8 cellular contexts compared by ENCODE assay signal in the genomic region with DNA sequence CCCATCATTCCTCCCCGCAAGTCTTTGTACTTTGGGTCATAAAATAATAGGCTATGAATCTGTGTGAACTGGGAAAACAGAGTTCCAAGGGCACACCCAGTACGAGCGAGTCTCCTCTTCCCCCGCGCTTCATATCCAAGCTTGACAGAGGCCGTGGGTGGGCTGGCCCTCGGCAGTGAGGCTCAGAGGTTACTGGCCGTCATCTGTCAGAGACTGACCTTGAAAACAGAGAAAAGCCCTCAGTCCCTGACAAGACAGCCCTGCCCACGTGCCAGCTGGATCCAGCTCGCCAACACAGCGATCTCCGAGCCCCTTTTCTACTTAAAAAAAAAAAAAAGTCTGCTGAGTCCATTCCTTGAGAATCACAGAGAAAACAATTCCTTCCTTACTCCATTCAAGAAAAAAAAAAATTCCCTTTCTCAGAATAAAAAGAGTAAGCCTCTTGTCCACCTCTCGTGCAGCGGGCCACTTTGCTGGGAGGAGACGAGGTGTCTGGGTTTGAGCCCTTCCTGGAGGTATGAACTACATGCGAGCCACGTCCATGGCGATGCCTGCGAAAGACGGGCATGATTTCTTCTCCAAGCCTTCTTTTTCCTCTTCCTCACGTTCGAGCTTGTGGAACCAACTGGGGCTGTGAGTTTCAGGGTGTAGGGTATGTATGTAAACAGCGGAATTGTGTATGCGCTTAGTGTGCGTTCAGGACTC. TPM values are rescaled to one million over a fixed set of nuclear protein-coding genes. Genes with fewer than 3 reads are reported as not detected.
DNase-seq lines count a peak whose midpoint lies in the region; ATAC-seq and TF ChIP-seq lines count a peak whose summit lies in the region.

No MANE protein-coding gene starts in this region.

- peaks cover 1% of the 10 kb centered on the region for H3K79me1 ChIP-seq in mesenchymal stem cell (replicated peaks; ENCODE audit: low read length, poor library complexity, severe bottlenecking)

- WGBS in mesenchymal stem cell = 47% methylated on average over 24 of the region's 25 CpGs

- peaks cover 7% of the 10 kb centered on the region for H3K4me1 ChIP-seq in mesenchymal stem cell (ENCODE audit: control insufficient read depth, insufficient read depth, low read depth, low read length)

- H4K91ac ChIP-seq in mesenchymal stem cell (ENCODE audit: low read length) = no peak overlapping the region

- peaks cover 12% of the 10 kb centered on the region for H3K4me1 Mint-ChIP-seq in activated T-cell treated with anti-CD3 and anti-CD28 coated beads, Interleukin-2, amount 50 U/mL, for 72 hours (ENCODE audit: low read depth)

- H3K27me3 ChIP-seq in dorsolateral prefrontal cortex = no peaks in the 10 kb centered on the region
- H3K27me3 ChIP-seq in mesenchymal stem cell (ENCODE audit: control insufficient read depth in 1 of 2, insufficient read depth in 1 of 2, low read length in 2 of 2) = no peaks in the 10 kb centered on the region

- H3K4me3 ChIP-seq in dorsolateral prefrontal cortex = peak overlapping the region; percentile 31 to 87 (median 67)
- peak overlapping the region in 1 of 2 experiments; percentile 81 for H3K4me3 ChIP-seq in mesenchymal stem cell (ENCODE audit: insufficient read depth in 1 of 2, low read depth in 1 of 2, low read length in 2 of 2)

- no peaks in the 10 kb centered on the region for H3K36me3 ChIP-seq in mesenchymal stem cell (ENCODE audit: control insufficient read depth in 1 of 2, insufficient read depth in 2 of 2, low read depth in 1 of 2, low read length in 2 of 2)

- H3K4ac ChIP-seq in mesenchymal stem cell (ENCODE audit: low read depth in 1 of 2, low read length in 2 of 2) = no peak overlapping the region

- H3K9ac ChIP-seq in mesenchymal stem cell (ENCODE audit: low read length) = peak overlapping the region; percentile 90

- H3K36me3 Mint-ChIP-seq in activated T-cell treated with anti-CD3 and anti-CD28 coated beads, Interleukin-2, amount 50 U/mL, for 72 hours (ENCODE audit: insufficient read depth in 2 of 2) = peaks cover 3% of the 10 kb centered on the region in 2 donors

- no peak overlapping the region for H2BK15ac ChIP-seq in mesenchymal stem cell (ENCODE audit: low read depth, poor library complexity, severe bottlenecking)

- ATAC-seq in activated T-cell treated with anti-CD3 and anti-CD28 coated beads, Interleukin-2, amount 50 U/mL, for 72 hours (replicated peaks in 1 of 2) = no peak
- ATAC-seq in HG03354 (IDR thresholded peaks at IDR 0.05; ENCODE audit: poor library complexity, severe bottlenecking, unreplicated experiment) = no peak

- H2AFZ ChIP-seq in mesenchymal stem cell (ENCODE audit: low read depth, low read length) = peak overlapping the region; percentile 54

- intact Hi-C loops in dorsolateral prefrontal cortex (cut with DNase I) = no loop called here

- H2BK5ac ChIP-seq in mesenchymal stem cell (ENCODE audit: low read depth, low read length, poor library complexity, severe bottlenecking) = no peak overlapping the region

- no peak overlapping the region for H4K8ac ChIP-seq in mesenchymal stem cell (ENCODE audit: low read length)

- peak overlapping the region in 1 of 2 experiments; percentile 26 for H3K23ac ChIP-seq in mesenchymal stem cell (ENCODE audit: low read length in 2 of 2)

- H2AK5ac ChIP-seq in mesenchymal stem cell (ENCODE audit: low read length, severe bottlenecking) = peak overlapping the region; percentile 53

- H3K4me3 Mint-ChIP-seq in activated T-cell treated with anti-CD3 and anti-CD28 coated beads, Interleukin-2, amount 50 U/mL, for 72 hours = peak overlapping the region; percentile 69 to 72

- H2BK12ac ChIP-seq in mesenchymal stem cell (ENCODE audit: low read length in 2 of 2) = peak overlapping the region in 1 of 2 experiments; percentile 6

- no peak for DNase-seq in activated T-cell treated with anti-CD3 and anti-CD28 coated beads, Interleukin-2, amount 50 U/mL, for 72 hours
- no peak for DNase-seq in activated T-cell treated with anti-CD3 and anti-CD28 coated beads for 4 hours
- DNase-seq in dorsolateral prefrontal cortex = peak in 5 of 10 donors; percentile 6 to 39 (median 31)
- no peak for DNase-seq in mesenchymal stem cell
- DNase-seq in ureter (ENCODE audit: low spot score) = peak; percentile 43
- no peak for DNase-seq in NCI-H774 (lab: John Stamatoyannopoulos, UW)
- no peak for DNase-seq in NCI-H226

- TF ChIP-seq CTCF in dorsolateral prefrontal cortex (IDR thresholded peaks at IDR 0.05 in 54 of 56, conservative IDR thresholded peaks at IDR 0.05 in 2 of 56; ENCODE audit: low read depth in 1 of 56, partially characterized antibody in 56 of 56) = no peak

- H3K27ac Mint-ChIP-seq in activated T-cell treated with anti-CD3 and anti-CD28 coated beads, Interleukin-2, amount 50 U/mL, for 72 hours = no peak overlapping the region

- no peaks in the 10 kb centered on the region for H3K9me3 Mint-ChIP-seq in activated T-cell treated with anti-CD3 and anti-CD28 coated beads, Interleukin-2, amount 50 U/mL, for 72 hours

- peak overlapping the region in 12 of 59 donors; percentile 8 to 59 (median 36) for H3K27ac ChIP-seq in dorsolateral prefrontal cortex
- peak overlapping the region; percentile 76 for H3K27ac ChIP-seq in mesenchymal stem cell (ENCODE audit: low read length, poor library complexity, severe bottlenecking)

- H3K9me3 ChIP-seq in mesenchymal stem cell (ENCODE audit: control insufficient read depth, low read length) = no peaks in the 10 kb centered on the region

- H3K27me3 Mint-ChIP-seq in activated T-cell treated with anti-CD3 and anti-CD28 coated beads, Interleukin-2, amount 50 U/mL, for 72 hours (ENCODE audit: low read depth) = peaks cover 29% of the 10 kb centered on the region

- H3K14ac ChIP-seq in mesenchymal stem cell (ENCODE audit: low read length in 2 of 2) = peak overlapping the region in 1 of 2 experiments; percentile 55

- H3K4me2 ChIP-seq in mesenchymal stem cell (ENCODE audit: low read length, poor library complexity, severe bottlenecking) = peak overlapping the region; percentile 68

- peak overlapping the region in 1 of 2 experiments; percentile 64 for H3K18ac ChIP-seq in mesenchymal stem cell (ENCODE audit: low read depth in 1 of 2, low read length in 2 of 2)

- H2BK120ac ChIP-seq in mesenchymal stem cell (ENCODE audit: low read depth, low read length) = no peak overlapping the region

RNA-seq across cellular contexts. Expression of a gene that starts 0.8 kb away (rescaled TPM):
- total RNA-seq in activated T-cell treated with anti-CD3 and anti-CD28 coated beads, Interleukin-2, amount 50 U/mL, for 72 hours = not detected
- total RNA-seq in dorsolateral prefrontal cortex (10 to 100 TPM in 2 of 120 experiments, 1 to 10 TPM in 118; 3.2 to 11.1 (median 6.2) TPM), ureter (13.5 TPM)
- polyA plus RNA-seq in mesenchymal stem cell (2013, experiment 1 of 2) = 4.7 TPM
- polyA plus RNA-seq in mesenchymal stem cell (2013, experiment 2 of 2) = 5.0 TPM

Comparison
In these comparisons a context has a peak if more than half of its experiments do, and no peak if none do; other contexts are left out.
1. RNA of a gene that starts 0.8 kb away (total RNA-seq): 13.5 TPM in ureter (single experiment) and 3.2 to 11.1 TPM in dorsolateral prefrontal cortex; not detected in activated T-cell treated with anti-CD3 and anti-CD28 coated beads, Interleukin-2, amount 50 U/mL, for 72 hours; every median in the first group is over 4 times any median in the second.